ENCODE assay signal across 9 cellular contexts in the genomic region with DNA sequence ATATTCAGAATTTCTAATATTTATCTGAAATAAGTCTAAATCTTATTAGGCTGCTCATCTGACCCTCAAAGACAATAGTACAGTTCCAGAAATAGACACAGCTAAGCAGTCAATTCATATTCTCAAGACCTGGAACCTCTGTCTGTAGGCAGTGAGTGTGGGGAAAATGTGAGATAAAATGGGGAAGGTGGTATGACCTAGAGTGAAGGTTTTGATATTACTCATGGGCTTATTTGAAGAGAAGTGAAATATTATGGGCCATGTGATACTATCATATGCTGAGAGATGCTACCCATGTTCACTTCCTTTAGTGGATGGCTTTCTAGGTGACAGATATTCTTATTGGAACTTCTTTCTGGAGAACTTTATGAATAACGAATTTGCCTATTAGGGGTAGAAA. TPM values are rescaled to one million over a fixed set of nuclear protein-coding genes. Genes with fewer than 3 reads are reported as not detected.
DNase-seq lines count a peak whose midpoint lies in the region; ATAC-seq and TF ChIP-seq lines count a peak whose summit lies in the region.
"Had no signal": no experiment of that assay in that cellular context is flagged by ENCODE, and none has a peak within 500 bp of the region (broad histone marks: within the 10 kb centered on the region; RNA-seq: fewer than 3 reads in every experiment).

No MANE protein-coding gene starts in this region.

- no peak overlapping the region for H3K27ac ChIP-seq in PC-9
- H3K27ac ChIP-seq: 22Rv1 had no signal

- H3K4me1 ChIP-seq in mucosa of descending colon (ENCODE audit: low read depth) (peaks cover 21% of the 10 kb centered on the region), PC-9 (replicated peaks; ENCODE audit: insufficient read depth) (no peaks in the 10 kb centered on the region)

- H3K4me3 Mint-ChIP-seq in progenitor cell of endocrine pancreas (ENCODE audit: low read depth), result no peak overlapping the region

- POLR2A ChIA-PET in PC-9 (lab: Charles Lee; ENCODE audit: unreplicated experiment), result no interaction called here

- no peaks in the 10 kb centered on the region for H3K27me3 ChIP-seq in PC-9 (ENCODE audit: insufficient read depth, low read depth)

- H3K36me3 ChIP-seq in mucosa of descending colon (ENCODE audit: low read depth), result no peaks in the 10 kb centered on the region
- H3K36me3 ChIP-seq in PC-9 (ENCODE audit: low read depth), result no peaks in the 10 kb centered on the region

- H3K27ac Mint-ChIP-seq in progenitor cell of endocrine pancreas, result no peak overlapping the region

- CTCF ChIA-PET in PC-9 (lab: Charles Lee), result no interaction called here

- TF ChIP-seq CTCF in mucosa of descending colon (IDR thresholded peaks at IDR 0.05) (no peak), PC-9 (conservative IDR thresholded peaks at IDR 0.05) (no peak), progenitor cell of endocrine pancreas (IDR thresholded peaks at IDR 0.05; ENCODE audit: unreplicated experiment) (no peak)

- no peaks in the 10 kb centered on the region for H3F3A ChIP-seq in PC-9 (ENCODE audit: insufficient read depth, low read depth)

- no peaks in the 10 kb centered on the region for H3K9me3 Mint-ChIP-seq in progenitor cell of endocrine pancreas (ENCODE audit: low read depth)

- ATAC-seq in GM21723 (IDR thresholded peaks at IDR 0.05; ENCODE audit: unreplicated experiment) (peak; percentile 83), HG03571 (IDR thresholded peaks at IDR 0.05; ENCODE audit: unreplicated experiment) (peak; percentile 76), mucosa of descending colon (peak; percentile 25)

- H3K4me3 ChIP-seq in mucosa of descending colon (no peak overlapping the region), PC-9 (no peak overlapping the region)

- H3K79me2 ChIP-seq in PC-9 (ENCODE audit: low read depth), result no peaks in the 10 kb centered on the region

- intact Hi-C loops in mucosa of descending colon (cut with DNase I, micrococcal nuclease), result no loop called here
- intact Hi-C loops in PC-9 (cut with micrococcal nuclease; ENCODE audit: unreplicated experiment), result no loop called here

- peaks cover 11% of the 10 kb centered on the region for H3K4me1 Mint-ChIP-seq in progenitor cell of endocrine pancreas (ENCODE audit: low read depth)

- DNase-seq in SIG-M5 treated with dmso at 0.1 percent for 504 hours (lab: John Stamatoyannopoulos, UW; ENCODE audit: unreplicated experiment) (peak; percentile 33), SIG-M5 (lab: John Stamatoyannopoulos, UW) (no peak), mucosa of descending colon (no peak), A172 (ENCODE audit: low spot score) (no peak), PC-9 (no peak), progenitor cell of endocrine pancreas (ENCODE audit: low spot score, unreplicated experiment) (no peak)

- no TSS peak for BruUV-seq in PC-9 (replicated peaks; lab: Mats Ljungman, UMichigan)

- H3K9me2 ChIP-seq in PC-9 (ENCODE audit: insufficient read depth), result no peaks in the 10 kb centered on the region

- H3K4me2 ChIP-seq in PC-9, result no peak overlapping the region

- no peaks in the 10 kb centered on the region for H3K27me3 Mint-ChIP-seq in progenitor cell of endocrine pancreas

- no peak overlapping the region for H2AFZ ChIP-seq in PC-9

- no peaks in the 10 kb centered on the region for H4K20me1 ChIP-seq in PC-9 (ENCODE audit: insufficient read depth)

- peaks cover 13% of the 10 kb centered on the region for H3K36me3 Mint-ChIP-seq in progenitor cell of endocrine pancreas (ENCODE audit: insufficient read depth)

- H3K9me3 ChIP-seq in mucosa of descending colon (no peaks in the 10 kb centered on the region), PC-9 (ENCODE audit: insufficient read depth, low read depth) (no peaks in the 10 kb centered on the region)

RNA-seq across cellular contexts. Expression of gene TGFBR2, which starts 33.5 kb away (rescaled TPM):
- total RNA-seq in mucosa of descending colon, result 100 to 1,000 TPM in 1 of 3 donors, 10 to 100 TPM in 2; 39.0 to 134 (median 71.4) TPM
- 16.6 and 16.9 TPM in 2 replicates for total RNA-seq in A172 (2014; rRNA removed; shearing (Covaris generic))
- 26.4 and 33.6 TPM in 2 replicates for total RNA-seq in PC-9 (2021)
- 21.1 and 21.2 TPM in 2 replicates for total RNA-seq in progenitor cell of endocrine pancreas

Comparison
In these comparisons a context has a peak if more than half of its experiments do, and no peak if none do; other contexts are left out.
1. ATAC-seq: peak in every context shown above with its lines; median percentile 83 in GM21723; 76 in HG03571; 25 in mucosa of descending colon.